In genomic region chr16:14284930-14285541, GRCh38 we compare ENCODE assay signal across 1 cellular context.
A peak's percentile ranks its signal among the peaks of the same experiment; 100 is the strongest.
TF ChIP-seq lines count a peak whose summit lies in the region.

No MANE protein-coding gene starts in this region.

TF ChIP-seq in HEK293, 187 proteins besides CTCF, POLR2A, EP300 and RAD21 (continued from another document):
- TF ChIP-seq ZNF280D (tag by site-specific recombination; IDR thresholded peaks at IDR 0.05) (no peak), ZNF341 (tag by site-specific recombination; IDR thresholded peaks at IDR 0.05; ENCODE audit: low read depth) (no peak), ZNF335 (tag by site-specific recombination; conservative IDR thresholded peaks at IDR 0.05) (peak; percentile 52), ZNF585B (tag by site-specific recombination; IDR thresholded peaks at IDR 0.05) (no peak), ZBTB6 (tag by site-specific recombination; IDR thresholded peaks at IDR 0.05) (peak; percentile 29; the same call in 1 of the 2 replicates), ZNF501 (tag by site-specific recombination; IDR thresholded peaks at IDR 0.05) (no peak), ZBTB17 (tag by site-specific recombination; IDR thresholded peaks at IDR 0.05) (peak; percentile 56), ZNF274 (IDR thresholded peaks at IDR 0.05; ENCODE audit: low read length) (no peak), ZNF274 (tag by site-specific recombination; IDR thresholded peaks at IDR 0.05; ENCODE audit: borderline replicate concordance) (no peak), ZNF529 (tag by site-specific recombination; IDR thresholded peaks at IDR 0.05; ENCODE audit: insufficient replicate concordance) (no peak), ZNF214 (tag by site-specific recombination; IDR thresholded peaks at IDR 0.05; ENCODE audit: borderline replicate concordance) (no peak), ZNF548 (tag by site-specific recombination; IDR thresholded peaks at IDR 0.05) (no peak), SP7 (tag by site-specific recombination; IDR thresholded peaks at IDR 0.05) (0 out of 2 replicates have a peak, but pooled peaks have one; percentile 12), SP3 (tag by site-specific recombination; IDR thresholded peaks at IDR 0.05) (no peak), ZNF426 (tag by site-specific recombination; IDR thresholded peaks at IDR 0.05) (no peak), FEZF1 (tag by site-specific recombination; IDR thresholded peaks at IDR 0.05) (no peak), ZBTB1 (tag by site-specific recombination; IDR thresholded peaks at IDR 0.05) (no peak), ZNF48 (tag by site-specific recombination; IDR thresholded peaks at IDR 0.05) (no peak), ZNF2 (tag by site-specific recombination; IDR thresholded peaks at IDR 0.05) (peak; percentile 62; the same call in 1 of the 2 replicates), PRDM2 (tag by site-specific recombination; IDR thresholded peaks at IDR 0.05; ENCODE audit: borderline replicate concordance) (no peak), ZNF571 (tag by site-specific recombination; IDR thresholded peaks at IDR 0.05) (no peak), ZNF140 (tag by site-specific recombination; IDR thresholded peaks at IDR 0.05) (no peak), ZNF121 (tag by site-specific recombination; IDR thresholded peaks at IDR 0.05) (no peak), SP2 (tag by site-specific recombination; IDR thresholded peaks at IDR 0.05) (no peak), ZNF626 (tag by site-specific recombination; IDR thresholded peaks at IDR 0.05) (no peak), PRDM6 (tag by site-specific recombination; IDR thresholded peaks at IDR 0.05) (no peak), EGR2 (tag by site-specific recombination; IDR thresholded peaks at IDR 0.05; ENCODE audit: low read depth) (0 out of 2 replicates have a peak, but pooled peaks have one; percentile 17), SALL2 (tag by site-specific recombination; IDR thresholded peaks at IDR 0.05; ENCODE audit: borderline replicate concordance) (no peak), KLF9 (tag by site-specific recombination; IDR thresholded peaks at IDR 0.05; ENCODE audit: low read depth) (no peak; the same call in 1 of the 2 replicates), ZBTB20 (tag by site-specific recombination; IDR thresholded peaks at IDR 0.05) (peak; percentile 16; the same call in 1 of the 2 replicates), ZNF654 (tag by site-specific recombination; IDR thresholded peaks at IDR 0.05; ENCODE audit: low read depth) (peak; percentile 49), ZNF544 (tag by site-specific recombination; IDR thresholded peaks at IDR 0.05) (no peak), ZNF747 (tag by site-specific recombination; IDR thresholded peaks at IDR 0.05) (no peak), ZNF416 (tag by site-specific recombination; IDR thresholded peaks at IDR 0.05) (no peak), ZNF658 (tag by site-specific recombination; IDR thresholded peaks at IDR 0.05) (no peak), ZXDB (tag by site-specific recombination; IDR thresholded peaks at IDR 0.05) (no peak), SCRT2 (tag by site-specific recombination; IDR thresholded peaks at IDR 0.05) (no peak), ZNF510 (tag by site-specific recombination; IDR thresholded peaks at IDR 0.05; ENCODE audit: insufficient replicate concordance) (no peak), ZFP41 (tag by site-specific recombination; IDR thresholded peaks at IDR 0.05; ENCODE audit: borderline replicate concordance) (no peak), ZNF621 (tag by site-specific recombination; IDR thresholded peaks at IDR 0.05) (no peak), ZBTB7A (tag by site-specific recombination; IDR thresholded peaks at IDR 0.05; ENCODE audit: low read depth) (no peak), ZNF777 (tag by site-specific recombination; IDR thresholded peaks at IDR 0.05; ENCODE audit: borderline replicate concordance) (no peak), ZNF792 (tag by site-specific recombination; IDR thresholded peaks at IDR 0.05) (no peak), HOXC10 (CRISPR knock-in tag; IDR thresholded peaks at IDR 0.05) (no peak), ZFP3 (tag by site-specific recombination; IDR thresholded peaks at IDR 0.05; ENCODE audit: low read depth) (no peak), ZNF16 (tag by site-specific recombination; IDR thresholded peaks at IDR 0.05; ENCODE audit: low read depth) (no peak), ELK4 (IDR thresholded peaks at IDR 0.05; ENCODE audit: borderline replicate concordance, low read depth, low read length) (no peak), MYNN (tag by site-specific recombination; IDR thresholded peaks at IDR 0.05; ENCODE audit: borderline replicate concordance) (peak; percentile 94), ZNF660 (tag by site-specific recombination; IDR thresholded peaks at IDR 0.05) (no peak; the same call in 1 of the 2 replicates), ZNF292 (tag by site-specific recombination; IDR thresholded peaks at IDR 0.05; ENCODE audit: borderline replicate concordance, low read depth) (no peak), AEBP2 (tag by site-specific recombination; IDR thresholded peaks at IDR 0.05; ENCODE audit: borderline replicate concordance) (no peak), ZNF155 (tag by site-specific recombination; IDR thresholded peaks at IDR 0.05) (no peak), ZNF37A (tag by site-specific recombination; IDR thresholded peaks at IDR 0.05) (no peak), ZNF18 (tag by site-specific recombination; IDR thresholded peaks at IDR 0.05) (no peak)
